ENCODE assay signal across 35 cellular contexts in genomic region chr6:165135889-165136288, GRCh38.
"Had no signal": no experiment of that assay in that cellular context is flagged by ENCODE, and none has a peak within 500 bp of the region (broad histone marks: within the 10 kb centered on the region; RNA-seq: fewer than 3 reads in every experiment).

No MANE protein-coding gene starts in this region.

- H3K9me3 ChIP-seq: MG63 had no signal

- H3K27me3 ChIP-seq: MG63 had no signal

- H3K4me3 ChIP-seq: MG63 had no signal

- H3K36me3 ChIP-seq: MG63 had no signal

- DNase-seq: Kasumi-1, MG63, MM.1S, MV-4-11, NCI-H1048, NCI-H1092, NCI-H1092 treated with DMSO at 0.1 percent for 48 hours, NCI-H1105, NCI-H1105 treated with DMSO at 0.1 percent for 48 hours, NCI-H1417, NCI-H1417 treated with DMSO at 0.1 percent for 48 hours, NCI-H1436, NCI-H1436 treated with DMSO at 0.1 percent for 48 hours, NCI-H146, NCI-H1694, NCI-H1694 treated with DMSO at 0.1 percent for 48 hours, NCI-H187, NCI-H187 treated with DMSO at 0.1 percent for 48 hours, NCI-H1930, NCI-H2029, NCI-H2029 treated with DMSO at 0.1 percent for 48 hours, NCI-H2081, NCI-H2081 treated with DMSO at 0.1 percent for 48 hours, NCI-H2107, NCI-H2171, NCI-H2171 treated with DMSO at 0.1 percent for 48 hours, NCI-H2227 treated with DMSO at 0.1 percent for 48 hours, NCI-H226, NCI-H345, NCI-H446, NCI-H446 treated with DMSO at 0.1 percent for 48 hours, NCI-H510A, NCI-H510A treated with DMSO at 0.1 percent for 48 hours, NCI-H524, NCI-H524 treated with DMSO at 0.1 percent for 48 hours had no signal
